8 cellular contexts compared by ENCODE assay signal in genomic region chr3:33658971-33659848, GRCh38. TPM values are rescaled to one million over a fixed set of nuclear protein-coding genes. Genes with fewer than 3 reads are reported as not detected.
DNase-seq lines count a peak whose midpoint lies in the region; ATAC-seq and TF ChIP-seq lines count a peak whose summit lies in the region.

No MANE protein-coding gene starts in this region.

- POLR2A ChIA-PET in A673 (lab: Charles Lee; ENCODE audit: low non-redundant PET), result no interaction called here

- H3K4me3 ChIP-seq in A673 (ENCODE audit: low read depth, low read length, poor library complexity, severe bottlenecking) (peak overlapping the region; percentile 39), suprapubic skin (peak overlapping the region; percentile 53)

- TF ChIP-seq CTCF in A673 (conservative IDR thresholded peaks at IDR 0.05; ENCODE audit: low read depth, low read length), result no peak
- TF ChIP-seq CTCF in suprapubic skin (IDR thresholded peaks at IDR 0.05), result no peak

- no peaks in the 10 kb centered on the region for H3K9me3 ChIP-seq in A673 (ENCODE audit: low read depth, low read length, poor library complexity, severe bottlenecking)
- no peaks in the 10 kb centered on the region for H3K9me3 ChIP-seq in suprapubic skin

- intact Hi-C loops in A673 (cut with micrococcal nuclease; ENCODE audit: unreplicated experiment), result no loop called here

- peaks cover 29% of the 10 kb centered on the region for H3K4me1 ChIP-seq in A673 (ENCODE audit: insufficient read depth, low read length, poor library complexity, severe bottlenecking)
- peaks cover 30% of the 10 kb centered on the region for H3K4me1 ChIP-seq in suprapubic skin

- TF ChIP-seq EP300 in suprapubic skin (IDR thresholded peaks at IDR 0.05), result no peak

- H3K36me3 ChIP-seq in A673 (ENCODE audit: insufficient read depth, low read length, poor library complexity, severe bottlenecking) (no peaks in the 10 kb centered on the region), suprapubic skin (no peaks in the 10 kb centered on the region)

- under 1% methylated on average over 16 of the region's 16 CpGs for WGBS in suprapubic skin

- H3K27ac ChIP-seq in A673 (ENCODE audit: low read depth, low read length, poor library complexity, severe bottlenecking) (peak overlapping the region; percentile 29), suprapubic skin (peak overlapping the region; percentile 78)

- ATAC-seq in GM18498 (IDR thresholded peaks at IDR 0.05; ENCODE audit: unreplicated experiment), result peak; percentile 95
- peak; percentile 91 for ATAC-seq in HG02798 (IDR thresholded peaks at IDR 0.05; ENCODE audit: poor library complexity, unreplicated experiment)

- peak; percentile 85 for DNase-seq in A673 (ENCODE audit: low spot score)
- peak; percentile 71 to 94 (median 84) for DNase-seq in NCI-H1417 (lab: John Stamatoyannopoulos, UW)
- peak; percentile 44 for DNase-seq in UCSD-AML1 (lab: John Stamatoyannopoulos, UW; ENCODE audit: unreplicated experiment)
- DNase-seq in epidermal melanocyte (ENCODE audit: insufficient read length, low spot score), result peak; percentile 68
- DNase-seq in medulla oblongata (ENCODE audit: extremely low spot score), result peak; percentile 97
- DNase-seq in suprapubic skin (ENCODE audit: low spot score in 2 of 2), result peak; percentile 69 to 80

- BruUV-seq in A673 (replicated peaks; lab: Mats Ljungman, UMichigan), result no TSS peak

- TF ChIP-seq POLR2A in suprapubic skin (IDR thresholded peaks at IDR 0.05), result no peak

- CTCF ChIA-PET in A673 (lab: Charles Lee), result interaction anchor here (0.9 kb wide), 1 partner anchor 128 kb away, joined by 3 read pairs; no protein-coding TSS in a partner anchor

- no peaks in the 10 kb centered on the region for H3K27me3 ChIP-seq in A673 (replicated peaks; ENCODE audit: insufficient read depth, low read depth, low read length, poor library complexity)
- H3K27me3 ChIP-seq in suprapubic skin, result no peaks in the 10 kb centered on the region

RNA-seq across cellular contexts. Expression of gene CLASP2, which starts 58.8 kb away (rescaled TPM):
- 67.4 and 74.6 TPM in 2 replicates for total RNA-seq in A673 (2021)
- 100 to 1,000 TPM in 1 of 4 donors, 10 to 100 TPM in 3; 44.8 to 140 (median 59.7) TPM for total RNA-seq in suprapubic skin

Comparison
In these comparisons a context has a peak if more than half of its experiments do, and no peak if none do; other contexts are left out.
1. Peak in every context shown above with its lines: DNase-seq, ATAC-seq, H3K4me3 ChIP-seq and H3K27ac ChIP-seq.
2. DNase-seq: peak in every context shown above with its lines; median percentile 97 in medulla oblongata; 85 in A673; 84 in NCI-H1417; 74 in suprapubic skin; 68 in epidermal melanocyte; 44 in UCSD-AML1.